In genomic region chr6:106518748-106519147, GRCh38 we compare ENCODE assay signal across 12 cellular contexts.
A peak's percentile ranks its signal among the peaks of the same experiment; 100 is the strongest.
DNase-seq lines count a peak whose midpoint lies in the region; ATAC-seq and TF ChIP-seq lines count a peak whose summit lies in the region.
"Had no signal": no experiment of that assay in that cellular context is flagged by ENCODE, and none has a peak within 500 bp of the region (broad histone marks: within the 10 kb centered on the region; RNA-seq: fewer than 3 reads in every experiment).

No MANE protein-coding gene starts in this region.

- in situ Hi-C loops in transverse colon (cut with MboI; ENCODE audit: low pct_ligation_motif_present in 1 of 4, low pct_unique_long_range_greater_than_20kb in 1 of 4, low sequenced_read_pairs in 3 of 4), result no loop called here

- CTCF ChIA-PET in activated B cell treated with CpG ODN at 0.5 μM for 24 hours (lab: Charles Lee), result interaction anchor here (1.4 to 8.6 kb wide), 2 partner anchors 7 to 47 kb away, joined by 5 to 94 read pairs; no protein-coding TSS in a partner anchor

- TF ChIP-seq CTCF in activated B cell treated with CpG ODN at 0.5 μM for 24 hours (IDR thresholded peaks at IDR 0.05) (no peak), fibroblast of lung (conservative IDR thresholded peaks at IDR 0.05 in 1 of 2, IDR thresholded peaks at IDR 0.05 in 1 of 2; ENCODE audit: low read depth in 1 of 2, low read length in 2 of 2) (no peak), transverse colon (IDR thresholded peaks at IDR 0.05) (no peak)

- H3K9ac ChIP-seq in fibroblast of lung (ENCODE audit: insufficient read depth, low read length), result no peak overlapping the region

- H3K27ac ChIP-seq in fibroblast of lung (ENCODE audit: insufficient read depth, low read length), result peak overlapping the region; percentile 66
- peak overlapping the region; percentile 66 to 72 (median 68) for H3K27ac ChIP-seq in transverse colon

- peaks cover 3% of the 10 kb centered on the region in 2 donors for H3K36me3 Mint-ChIP-seq in activated T-cell treated with anti-CD3 and anti-CD28 coated beads, Interleukin-2, amount 50 U/mL, for 72 hours (ENCODE audit: insufficient read depth in 2 of 2)
- H3K36me3 Mint-ChIP-seq in activated B cell treated with CpG ODN at 0.5 μM for 24 hours (ENCODE audit: low read depth), result peaks cover 8% of the 10 kb centered on the region
- H3K36me3 Mint-ChIP-seq: brain had no signal

- no peak overlapping the region for H2AFZ ChIP-seq in fibroblast of lung (ENCODE audit: low read length)

- H3K27me3 Mint-ChIP-seq in activated T-cell treated with anti-CD3 and anti-CD28 coated beads, Interleukin-2, amount 50 U/mL, for 72 hours (ENCODE audit: low read depth), result no peaks in the 10 kb centered on the region
- H3K27me3 Mint-ChIP-seq in activated B cell treated with CpG ODN at 0.5 μM for 24 hours, result no peaks in the 10 kb centered on the region

- H3K9me3 ChIP-seq in fibroblast of lung (ENCODE audit: control insufficient read depth, insufficient read depth, low read depth, low read length), result no peaks in the 10 kb centered on the region
- H3K9me3 ChIP-seq in transverse colon, result no peaks in the 10 kb centered on the region

- H4K20me1 ChIP-seq in fibroblast of lung (ENCODE audit: control insufficient read depth, extremely low read depth, insufficient read depth, low read length), result no peaks in the 10 kb centered on the region

- H3K4me3 Mint-ChIP-seq in activated T-cell treated with anti-CD3 and anti-CD28 coated beads, Interleukin-2, amount 50 U/mL, for 72 hours, result peak overlapping the region; percentile 81 to 94
- H3K4me3 Mint-ChIP-seq in activated B cell treated with CpG ODN at 0.5 μM for 24 hours, result no peak overlapping the region
- H3K4me3 Mint-ChIP-seq: brain had no signal

- no peak for ATAC-seq in activated T-cell treated with anti-CD3 and anti-CD28 coated beads, Interleukin-2, amount 50 U/mL, for 72 hours (replicated peaks in 1 of 2)
- ATAC-seq in activated B cell treated with CpG ODN at 0.5 μM for 24 hours (ENCODE audit: low read depth), result no peak
- no peak for ATAC-seq in GM19463 (IDR thresholded peaks at IDR 0.05; ENCODE audit: unreplicated experiment)
- ATAC-seq in esophagus mucosa, result no peak

- H3K4me1 Mint-ChIP-seq in activated T-cell treated with anti-CD3 and anti-CD28 coated beads, Interleukin-2, amount 50 U/mL, for 72 hours (ENCODE audit: low read depth), result peaks cover 95% of the 10 kb centered on the region
- H3K4me1 Mint-ChIP-seq in activated B cell treated with CpG ODN at 0.5 μM for 24 hours, result peaks cover 87% of the 10 kb centered on the region
- H3K4me1 Mint-ChIP-seq: brain had no signal

- peak overlapping the region; percentile 100 for H3K27ac Mint-ChIP-seq in activated T-cell treated with anti-CD3 and anti-CD28 coated beads, Interleukin-2, amount 50 U/mL, for 72 hours
- peak overlapping the region; percentile 97 for H3K27ac Mint-ChIP-seq in activated B cell treated with CpG ODN at 0.5 μM for 24 hours
- H3K27ac Mint-ChIP-seq: brain had no signal

- POLR2A ChIA-PET in activated B cell treated with CpG ODN at 0.5 μM for 24 hours (lab: Charles Lee), result interaction anchor here (1.5 to 8.9 kb wide), 8 partner anchors 7 to 119 kb away, joined by 5 to 201 read pairs (median 11); no protein-coding TSS in a partner anchor

- TF ChIP-seq EP300 in transverse colon (IDR thresholded peaks at IDR 0.05; ENCODE audit: low read depth), result no peak

- intact Hi-C loops in activated B cell treated with CpG ODN at 0.5 μM for 24 hours (cut with micrococcal nuclease), result loop anchor here (10.0 kb wide), 1 partner anchor 524 kb away; no protein-coding TSS in a partner anchor
- intact Hi-C loops in transverse colon (cut with DNase I; ENCODE audit: low total_unique reads), result no loop called here

- peak overlapping the region; percentile 60 for H3K4me2 ChIP-seq in fibroblast of lung (ENCODE audit: extremely low read depth, insufficient read depth, low read length)

- no peaks in the 10 kb centered on the region for H3K9me3 Mint-ChIP-seq in activated T-cell treated with anti-CD3 and anti-CD28 coated beads, Interleukin-2, amount 50 U/mL, for 72 hours
- no peaks in the 10 kb centered on the region for H3K9me3 Mint-ChIP-seq in activated B cell treated with CpG ODN at 0.5 μM for 24 hours
- H3K9me3 Mint-ChIP-seq: brain had no signal

- H3K4me3 ChIP-seq in fibroblast of lung (replicated peaks in 1 of 4; ENCODE audit: control extremely low read depth in 1 of 4, insufficient read depth in 1 of 4, low read depth in 3 of 4, low read length in 4 of 4) (no peak overlapping the region), transverse colon (no peak overlapping the region)

- no peak for TF ChIP-seq POLR2A in transverse colon (IDR thresholded peaks at IDR 0.05)

- H3K79me2 ChIP-seq in fibroblast of lung (ENCODE audit: control insufficient read depth, insufficient read depth, low read length), result no peaks in the 10 kb centered on the region

- H3K27me3 ChIP-seq in fibroblast of lung (ENCODE audit: control insufficient read depth, insufficient read depth, low read length) (no peaks in the 10 kb centered on the region), transverse colon (no peaks in the 10 kb centered on the region)

- no peaks in the 10 kb centered on the region for H3K36me3 ChIP-seq in fibroblast of lung (ENCODE audit: control insufficient read depth, insufficient read depth, low read length)
- H3K36me3 ChIP-seq in transverse colon, result no peaks in the 10 kb centered on the region

- no peak for DNase-seq in activated T-cell treated with anti-CD3 and anti-CD28 coated beads, Interleukin-2, amount 50 U/mL, for 72 hours
- no peak for DNase-seq in activated T-cell treated with anti-CD3 and anti-CD28 coated beads, Interleukin-2, amount 50 U/mL, for 1 hour
- no peak for DNase-seq in activated B cell treated with CpG ODN at 0.5 μM for 24 hours
- no peak for DNase-seq in fibroblast of lung (ENCODE audit: low read depth in 2 of 2)
- DNase-seq in transverse colon, result no peak
- no peak for DNase-seq in nucleus accumbens (lab: John Stamatoyannopoulos, UW)
- DNase-seq: islet precursor cell; NCI-H187; stimulated activated CD4-positive, alpha-beta T cell treated with anti-CD3 and anti-CD28 coated beads, Interleukin-1b, Interleukin-23, amount 100 ng/mL, for 48 hours had no signal

- WGBS in transverse colon (ENCODE audit: low coverage in 1 of 2), 2 donors, result 84% methylated on average over 3 of the region's 3 CpGs

- peaks cover 19% of the 10 kb centered on the region for H3K4me1 ChIP-seq in fibroblast of lung (ENCODE audit: control insufficient read depth, extremely low read depth, insufficient read depth, low read length)
- H3K4me1 ChIP-seq in transverse colon, result peaks cover 0 to 65% (median 23%) of the 10 kb centered on the region in 4 donors
